In genomic region chr1:182120411-182121258, GRCh38 we compare ENCODE assay signal across 11 cellular contexts. TPM values are rescaled to one million over a fixed set of nuclear protein-coding genes. Genes with fewer than 3 reads are reported as not detected.
DNase-seq lines count a peak whose midpoint lies in the region; ATAC-seq, FAIRE-seq and TF ChIP-seq lines count a peak whose summit lies in the region.
"Had no signal": no experiment of that assay in that cellular context is flagged by ENCODE, and none has a peak within 500 bp of the region (broad histone marks: within the 10 kb centered on the region; RNA-seq: fewer than 3 reads in every experiment).

No MANE protein-coding gene starts in this region.

- peak overlapping the region; percentile 67 to 76; a peak in 5 of 6 replicates for H3K27ac ChIP-seq in A549

- no peak overlapping the region for H3K4me3 ChIP-seq in A549

- CTCF ChIA-PET in A549 (lab: Yijun Ruan, JAX): interaction anchor here (0.6 to 2.2 kb wide), 6 partner anchors 8 to 276 kb away, joined by 3 to 11 read pairs (median 3); no protein-coding TSS in a partner anchor

- H3K9me3 ChIP-seq in A549: no peaks in the 10 kb centered on the region

- no peaks in the 10 kb centered on the region for H3K36me3 Mint-ChIP-seq in activated T-cell treated with anti-CD3 and anti-CD28 coated beads, Interleukin-2, amount 50 U/mL, for 72 hours (ENCODE audit: insufficient read depth in 2 of 2)
- H3K36me3 Mint-ChIP-seq: CD4-positive, alpha-beta memory T cell had no signal

- H3K4me1 Mint-ChIP-seq in activated T-cell treated with anti-CD3 and anti-CD28 coated beads, Interleukin-2, amount 50 U/mL, for 72 hours (ENCODE audit: low read depth): no peaks in the 10 kb centered on the region
- H3K4me1 Mint-ChIP-seq: CD4-positive, alpha-beta memory T cell had no signal

- TF ChIP-seq EP300 in A549 (IDR thresholded peaks at IDR 0.05): peak; percentile 37 to 44; a peak in 2 of 5 replicates

- FAIRE-seq in A549 (lab: Jason Lieb, UNC): no peak

- TF ChIP-seq RAD21 in A549 (conservative IDR thresholded peaks at IDR 0.05 in 1 of 2, IDR thresholded peaks at IDR 0.05 in 1 of 2): peak in 1 of 2 experiments; percentile 17; a peak in 1 of 5 replicates

- H3K27me3 Mint-ChIP-seq in activated T-cell treated with anti-CD3 and anti-CD28 coated beads, Interleukin-2, amount 50 U/mL, for 72 hours (ENCODE audit: low read depth): peaks cover 10% of the 10 kb centered on the region

- no peak for TF ChIP-seq POLR2A in A549 (IDR thresholded peaks at IDR 0.05; ENCODE audit: low read length)

- H3K4me1 ChIP-seq in A549: peaks cover 30% of the 10 kb centered on the region

- no peak for TF ChIP-seq CTCF in A549 (IDR thresholded peaks at IDR 0.05)

- H3K27ac Mint-ChIP-seq in activated T-cell treated with anti-CD3 and anti-CD28 coated beads, Interleukin-2, amount 50 U/mL, for 72 hours: no peak overlapping the region

- no peak overlapping the region for H3K4me3 Mint-ChIP-seq in activated T-cell treated with anti-CD3 and anti-CD28 coated beads, Interleukin-2, amount 50 U/mL, for 72 hours
- H3K4me3 Mint-ChIP-seq: CD4-positive, alpha-beta memory T cell had no signal

- ATAC-seq in A549 (peak; percentile 88 to 91), HG02588 (IDR thresholded peaks at IDR 0.05; ENCODE audit: unreplicated experiment) (no peak)
- ATAC-seq in activated T-cell treated with anti-CD3 and anti-CD28 coated beads, Interleukin-2, amount 50 U/mL, for 72 hours (replicated peaks in 1 of 2): no peak

- H3K4me2 ChIP-seq in A549: peak overlapping the region; percentile 89

- POLR2A ChIA-PET in A549 (lab: Yijun Ruan, JAX): no interaction called here

- 10% methylated on average over 12 of the region's 17 CpGs for WGBS in A549 (ENCODE audit: missing lambda C conversion rate)

- DNase-seq in A549 (ENCODE audit: low read depth in 1 of 2, low spot score in 1 of 2): peak; percentile 62 to 83
- peak; percentile 37 for DNase-seq in NCI-H2029 (lab: John Stamatoyannopoulos, UW)
- peak; percentile 55 to 81 for DNase-seq in dermis microvascular lymphatic vessel endothelial cell (ENCODE audit: low read depth in 2 of 2)
- peak; percentile 41 for DNase-seq in middle frontal gyrus (ENCODE audit: extremely low spot score, low spot score)
- no peak for DNase-seq in NCI-H1694 (lab: John Stamatoyannopoulos, UW)
- DNase-seq in activated T-cell treated with anti-CD3 and anti-CD28 coated beads, Interleukin-2, amount 50 U/mL, for 72 hours: no peak
- DNase-seq in activated CD4-positive, alpha-beta T cell treated with anti-CD3 and anti-CD28 coated beads, Interleukin-2, amount 50 U/mL, for 1 hour: no peak
- DNase-seq: activated T-cell treated with anti-CD3 and anti-CD28 coated beads for 4 hours, NCI-H1930 had no signal

- no peaks in the 10 kb centered on the region for H3K9me3 Mint-ChIP-seq in activated T-cell treated with anti-CD3 and anti-CD28 coated beads, Interleukin-2, amount 50 U/mL, for 72 hours
- H3K9me3 Mint-ChIP-seq: CD4-positive, alpha-beta memory T cell had no signal

TF ChIP-seq in A549, 52 proteins besides CTCF, POLR2A, EP300 and RAD21 (continues in another document):
- TF ChIP-seq HOXA7 (CRISPR knock-in tag; IDR thresholded peaks at IDR 0.05) (no peak), ELK1 (IDR thresholded peaks at IDR 0.05; ENCODE audit: low read depth, low read length) (no peak), FOSB (CRISPR knock-in tag; IDR thresholded peaks at IDR 0.05) (no peak), BHLHE40 (IDR thresholded peaks at IDR 0.05; ENCODE audit: low read depth, low read length) (no peak), KDM5A (IDR thresholded peaks at IDR 0.05) (no peak), TP53 (CRISPR knock-in tag; IDR thresholded peaks at IDR 0.05) (no peak), CHD2 (IDR thresholded peaks at IDR 0.05; ENCODE audit: low read length, partially characterized antibody) (no peak), FOXS1 (CRISPR knock-in tag; IDR thresholded peaks at IDR 0.05) (peak; percentile 84; the same call in 1 of the 2 replicates), RARB (CRISPR knock-in tag; IDR thresholded peaks at IDR 0.05) (no peak), RFX5 (IDR thresholded peaks at IDR 0.05) (no peak), CBX8 (IDR thresholded peaks at IDR 0.05) (no peak), ZNF302 (CRISPR knock-in tag; IDR thresholded peaks at IDR 0.05) (no peak), ZFP36 (IDR thresholded peaks at IDR 0.05; ENCODE audit: borderline replicate concordance, partially characterized antibody) (no peak), MYC (IDR thresholded peaks at IDR 0.05; ENCODE audit: borderline replicate concordance, low read length) (no peak), HES2 (IDR thresholded peaks at IDR 0.05) (no peak), SREBF2 (IDR thresholded peaks at IDR 0.05) (no peak), PHF8 (IDR thresholded peaks at IDR 0.05; ENCODE audit: borderline replicate concordance, low read depth) (no peak), BCL3 (IDR thresholded peaks at IDR 0.05) (peak; percentile 56; the same call in 2 of the 3 replicates), MAX (IDR thresholded peaks at IDR 0.05) (peak; percentile 63; the same call in 1 of the 2 replicates), ZSCAN20 (CRISPR knock-in tag; IDR thresholded peaks at IDR 0.05) (no peak), CHD4 (IDR thresholded peaks at IDR 0.05; ENCODE audit: borderline replicate concordance) (no peak), KDM1A (IDR thresholded peaks at IDR 0.05; ENCODE audit: low read depth) (no peak), NR3C1 (IDR thresholded peaks at IDR 0.05) (no peak), ATOH8 (CRISPR knock-in tag; IDR thresholded peaks at IDR 0.05; ENCODE audit: low read depth) (no peak), E2F6 (IDR thresholded peaks at IDR 0.05; ENCODE audit: borderline replicate concordance, low read depth) (no peak)

RNA-seq across cellular contexts. Expression of gene ZNF648, which starts 59.1 kb away (rescaled TPM):
- polyA plus RNA-seq in A549 (2011; rRNA removed): not detected in 2 replicates
- not detected in 2 replicates for polyA plus RNA-seq in A549 (2012; cell fraction: cytosol; rRNA removed)
- 0.01 TPM in 1 of 2 replicates, not detected in the other for polyA plus RNA-seq in A549 (2012; cell fraction: nucleus; rRNA removed)
- polyA plus RNA-seq in A549 (2017; fragmentation: RNase III; extraction: RNeasy Plus Mini Kit Qiagen cat#74134 plus additional on column Dnase treatment): not detected in 3 replicates
- polyA minus RNA-seq in A549 (2011; rRNA and poly(A)+ RNA removed): not detected in 2 replicates
- not detected in 2 replicates for total RNA-seq in dermis microvascular lymphatic vessel endothelial cell
- total RNA-seq in activated T-cell treated with anti-CD3 and anti-CD28 coated beads, Interleukin-2, amount 50 U/mL, for 72 hours: under 1 TPM in 1 of 2 donors, not detected in 1; 0.07 TPM
- total RNA-seq: CD4-positive, alpha-beta memory T cell had no signal
- polyA plus RNA-seq: CD4-positive, alpha-beta memory T cell had no signal

Comparison
In these comparisons a context has a peak if more than half of its experiments do, and no peak if none do; other contexts are left out.
1. ATAC-seq: peak in A549 (2 of 2); none in HG02588 (single experiment) and activated T-cell treated with anti-CD3 and anti-CD28 coated beads, Interleukin-2, amount 50 U/mL, for 72 hours (0 of 2).
2. DNase-seq: peak in A549 (2 of 2), NCI-H2029 (single experiment), dermis microvascular lymphatic vessel endothelial cell (2 of 2) and middle frontal gyrus (single experiment); none in NCI-H1694 (single experiment), activated T-cell treated with anti-CD3 and anti-CD28 coated beads, Interleukin-2, amount 50 U/mL, for 72 hours (0 of 2) and activated CD4-positive, alpha-beta T cell treated with anti-CD3 and anti-CD28 coated beads, Interleukin-2, amount 50 U/mL, for 1 hour (single experiment).